ENCODE assay signal across 15 cellular contexts in the genomic region with DNA sequence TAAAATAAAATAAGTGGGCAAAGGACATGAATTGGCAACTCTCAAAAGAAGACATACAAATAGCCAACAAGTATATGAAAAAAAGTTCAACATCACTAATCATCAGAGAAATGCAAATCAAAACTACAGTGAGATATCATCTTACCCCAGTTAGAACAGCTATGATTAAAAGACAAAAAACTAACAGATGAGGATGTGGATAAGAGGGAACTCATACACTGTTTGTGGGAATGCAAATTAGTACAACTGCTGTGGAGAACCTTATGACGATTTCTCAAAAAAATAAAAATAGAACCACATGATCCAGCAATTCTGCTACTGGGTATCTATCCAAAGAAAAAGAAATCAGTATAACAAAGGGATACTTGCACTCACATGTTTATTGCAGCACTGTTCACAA. TPM values are rescaled to one million over a fixed set of nuclear protein-coding genes. Genes with fewer than 3 reads are reported as not detected.
DNase-seq lines count a peak whose midpoint lies in the region; ATAC-seq and TF ChIP-seq lines count a peak whose summit lies in the region.
"Had no signal": no experiment of that assay in that cellular context is flagged by ENCODE, and none has a peak within 500 bp of the region (broad histone marks: within the 10 kb centered on the region; RNA-seq: fewer than 3 reads in every experiment).

No MANE protein-coding gene starts in this region.

- no peak for DNase-seq in DND-41
- no peak for DNase-seq in stimulated activated effector memory CD8-positive, alpha-beta T cell treated with anti-CD3 and anti-CD28 coated beads, Interleukin-12 subunit alpha, Interleukin-12 subunit beta, amount 100 ng/mL, for 72 hours (ENCODE audit: low spot score in 2 of 2)
- no peak for DNase-seq in amygdala (lab: John Stamatoyannopoulos, UW)
- DNase-seq in DMS 273 (lab: John Stamatoyannopoulos, UW; ENCODE audit: unreplicated experiment) = no peak
- DNase-seq in activated naive CD4-positive, alpha-beta T cell treated with anti-CD3 and anti-CD28 coated beads, Interleukin-2, amount 50 U/mL, for 72 hours (ENCODE audit: low spot score in 2 of 2) = no peak
- DNase-seq: activated T-cell treated with anti-CD3 and anti-CD28 coated beads, Interleukin-2, amount 50 U/mL, for 4 hours; aorta; left cardiac atrium; NCI-H1694 treated with DMSO at 0.1 percent for 48 hours; nephron progenitor cell; upper lobe of right lung had no signal

- H3K36me3 ChIP-seq in DND-41 (ENCODE audit: insufficient read depth, low read length) (no peaks in the 10 kb centered on the region), KOPT-K1 (ENCODE audit: insufficient read depth, low read length) (no peaks in the 10 kb centered on the region)
- H3K36me3 ChIP-seq: SJSA1, upper lobe of right lung had no signal

- no peak overlapping the region for H3K4me3 ChIP-seq in DND-41 (ENCODE audit: low read depth in 1 of 2, low read length in 2 of 2)
- H3K4me3 ChIP-seq: SJSA1, upper lobe of right lung had no signal

- H3K9me3 ChIP-seq in DND-41 (ENCODE audit: insufficient read depth, low read length, severe bottlenecking) (no peaks in the 10 kb centered on the region), KOPT-K1 (ENCODE audit: insufficient read depth, low read length, poor library complexity, severe bottlenecking) (peaks cover 27% of the 10 kb centered on the region)
- H3K9me3 ChIP-seq: SJSA1, upper lobe of right lung had no signal

- H3K9me3 Mint-ChIP-seq in stimulated activated effector memory CD8-positive, alpha-beta T cell treated with anti-CD3 and anti-CD28 coated beads, Interleukin-12 subunit alpha, Interleukin-12 subunit beta, amount 100 ng/mL, for 72 hours = no peaks in the 10 kb centered on the region
- no peaks in the 10 kb centered on the region for H3K9me3 Mint-ChIP-seq in activated naive CD4-positive, alpha-beta T cell treated with anti-CD3 and anti-CD28 coated beads, Interleukin-2, amount 50 U/mL, for 72 hours
- H3K9me3 Mint-ChIP-seq: activated T-cell treated with anti-CD3 and anti-CD28 coated beads, Interleukin-2, amount 50 U/mL, for 4 hours had no signal

- ATAC-seq in DND-41 (ENCODE audit: insufficient read depth, low read depth) = peak; percentile 78
- peak; percentile 78 for ATAC-seq in GM19395 (IDR thresholded peaks at IDR 0.05; ENCODE audit: unreplicated experiment)
- ATAC-seq in HG02943 (IDR thresholded peaks at IDR 0.05; ENCODE audit: low read depth, unreplicated experiment) = peak; percentile 83
- no peak for ATAC-seq in stimulated activated effector memory CD8-positive, alpha-beta T cell treated with anti-CD3 and anti-CD28 coated beads, Interleukin-12 subunit alpha, Interleukin-12 subunit beta, amount 100 ng/mL, for 72 hours
- no peak for ATAC-seq in activated naive CD4-positive, alpha-beta T cell treated with anti-CD3 and anti-CD28 coated beads, Interleukin-2, amount 50 U/mL, for 72 hours
- ATAC-seq: activated T-cell treated with anti-CD3 and anti-CD28 coated beads, Interleukin-2, amount 50 U/mL, for 4 hours; left cardiac atrium; upper lobe of right lung had no signal

- peaks cover 5% of the 10 kb centered on the region for H3K4me1 ChIP-seq in DND-41 (ENCODE audit: insufficient read depth, low read length)
- H3K4me1 ChIP-seq: SJSA1, upper lobe of right lung had no signal

- no peaks in the 10 kb centered on the region for H3K79me2 ChIP-seq in DND-41 (ENCODE audit: insufficient read depth, low read length)

- H3K36me3 Mint-ChIP-seq in stimulated activated effector memory CD8-positive, alpha-beta T cell treated with anti-CD3 and anti-CD28 coated beads, Interleukin-12 subunit alpha, Interleukin-12 subunit beta, amount 100 ng/mL, for 72 hours = no peaks in the 10 kb centered on the region
- no peaks in the 10 kb centered on the region for H3K36me3 Mint-ChIP-seq in activated naive CD4-positive, alpha-beta T cell treated with anti-CD3 and anti-CD28 coated beads, Interleukin-2, amount 50 U/mL, for 72 hours

- H3K4me2 ChIP-seq in DND-41 (ENCODE audit: insufficient read depth, low read length) = no peak overlapping the region

- H3K27me3 ChIP-seq in DND-41 (ENCODE audit: insufficient read depth, low read length, poor library complexity) = no peaks in the 10 kb centered on the region
- H3K27me3 ChIP-seq: SJSA1, upper lobe of right lung had no signal

- no peak for TF ChIP-seq CTCF in DND-41 (IDR thresholded peaks at IDR 0.05; ENCODE audit: borderline replicate concordance, extremely low read depth, low read length, poor library complexity, severe bottlenecking)

- H2AFZ ChIP-seq in DND-41 (ENCODE audit: low read depth, low read length) = no peak overlapping the region

- no peak overlapping the region for H3K27ac Mint-ChIP-seq in stimulated activated effector memory CD8-positive, alpha-beta T cell treated with anti-CD3 and anti-CD28 coated beads, Interleukin-12 subunit alpha, Interleukin-12 subunit beta, amount 100 ng/mL, for 72 hours
- H3K27ac Mint-ChIP-seq in activated naive CD4-positive, alpha-beta T cell treated with anti-CD3 and anti-CD28 coated beads, Interleukin-2, amount 50 U/mL, for 72 hours = no peak overlapping the region
- H3K27ac Mint-ChIP-seq: nephron progenitor cell had no signal

- H3K4me1 Mint-ChIP-seq in stimulated activated effector memory CD8-positive, alpha-beta T cell treated with anti-CD3 and anti-CD28 coated beads, Interleukin-12 subunit alpha, Interleukin-12 subunit beta, amount 100 ng/mL, for 72 hours = peaks cover 3% of the 10 kb centered on the region
- H3K4me1 Mint-ChIP-seq: nephron progenitor cell had no signal

- no peaks in the 10 kb centered on the region for H4K20me1 ChIP-seq in DND-41 (ENCODE audit: insufficient read depth, low read length)

- H3K4me3 Mint-ChIP-seq in stimulated activated effector memory CD8-positive, alpha-beta T cell treated with anti-CD3 and anti-CD28 coated beads, Interleukin-12 subunit alpha, Interleukin-12 subunit beta, amount 100 ng/mL, for 72 hours = no peak overlapping the region
- H3K4me3 Mint-ChIP-seq: activated T-cell treated with anti-CD3 and anti-CD28 coated beads, Interleukin-2, amount 50 U/mL, for 4 hours; nephron progenitor cell had no signal

- no peak overlapping the region; the same call in 1 of the 2 replicates for H3K27ac ChIP-seq in DND-41 (ENCODE audit: low read length)
- peak overlapping the region; percentile 94 for H3K27ac ChIP-seq in KOPT-K1 (ENCODE audit: low read depth, low read length, poor library complexity, severe bottlenecking)
- H3K27ac ChIP-seq: SJSA1, upper lobe of right lung had no signal

- H3K9ac ChIP-seq in DND-41 (ENCODE audit: low read depth, low read length) = no peak overlapping the region

RNA-seq across cellular contexts. Expression of a gene that starts 28.7 kb away (rescaled TPM):
- under 1 TPM; 0.34 to 0.74 TPM for total RNA-seq in activated naive CD4-positive, alpha-beta T cell treated with anti-CD3 and anti-CD28 coated beads, Interleukin-2, amount 50 U/mL, for 72 hours

Comparison
In these comparisons a context has a peak if more than half of its experiments do, and no peak if none do; other contexts are left out.
1. ATAC-seq: peak in DND-41 (single experiment), GM19395 (single experiment) and HG02943 (single experiment); none in stimulated activated effector memory CD8-positive, alpha-beta T cell treated with anti-CD3 and anti-CD28 coated beads, Interleukin-12 subunit alpha, Interleukin-12 subunit beta, amount 100 ng/mL, for 72 hours (single experiment) and activated naive CD4-positive, alpha-beta T cell treated with anti-CD3 and anti-CD28 coated beads, Interleukin-2, amount 50 U/mL, for 72 hours (0 of 2).